ENCODE assay signal across 18 cellular contexts in the genomic region with DNA sequence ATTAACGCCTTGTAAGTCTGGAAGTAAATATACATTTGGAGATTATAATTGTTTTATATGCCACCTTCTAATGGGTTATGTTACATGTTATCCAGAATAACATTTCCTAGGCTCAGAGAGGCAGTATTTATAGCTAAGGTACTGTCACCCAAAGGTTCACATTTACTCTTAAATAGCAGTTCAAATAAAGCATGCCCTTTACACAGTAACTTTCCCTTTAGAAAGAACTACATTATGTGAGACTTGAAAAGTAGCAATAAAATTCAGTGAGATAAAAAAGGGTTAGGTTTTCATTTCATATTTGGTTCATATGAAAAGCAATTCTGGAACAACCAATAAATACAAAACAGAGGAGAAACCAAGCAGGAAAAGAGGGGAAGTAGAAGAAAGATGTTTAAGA. TPM values are rescaled to one million over a fixed set of nuclear protein-coding genes. Genes with fewer than 3 reads are reported as not detected.
A peak's percentile ranks its signal among the peaks of the same experiment; 100 is the strongest.
DNase-seq lines count a peak whose midpoint lies in the region; ATAC-seq and TF ChIP-seq lines count a peak whose summit lies in the region.
"Had no signal": no experiment of that assay in that cellular context is flagged by ENCODE, and none has a peak within 500 bp of the region (broad histone marks: within the 10 kb centered on the region; RNA-seq: fewer than 3 reads in every experiment).

No MANE protein-coding gene starts in this region.

- H3K27me3 Mint-ChIP-seq in activated CD4-positive, alpha-beta memory T cell treated with anti-CD3 and anti-CD28 coated beads, Interleukin-2, amount 10 ng/mL, durations not matched to agents 7 days and 5 days = no peaks in the 10 kb centered on the region
- H3K27me3 Mint-ChIP-seq: CD4-positive, alpha-beta T cell had no signal

- no peak overlapping the region for H3K4me3 Mint-ChIP-seq in activated CD4-positive, alpha-beta memory T cell treated with anti-CD3 and anti-CD28 coated beads, Interleukin-2, amount 10 ng/mL, durations not matched to agents 7 days and 5 days
- H3K4me3 Mint-ChIP-seq: CD4-positive, alpha-beta T cell; GM23338 had no signal

- POLR2A ChIA-PET in activated CD4-positive, alpha-beta memory T cell treated with anti-CD3 and anti-CD28 coated beads, Interleukin-2, amount 10 ng/mL, durations not matched to agents 7 days and 5 days (lab: Charles Lee) = no interaction called here

- no peak for TF ChIP-seq CTCF in brain microvascular endothelial cell (IDR thresholded peaks at IDR 0.05; ENCODE audit: low read depth, low read length, missing control alignments)

- H3K27me3 ChIP-seq in brain microvascular endothelial cell (replicated peaks) = no peaks in the 10 kb centered on the region

- peaks cover 50% of the 10 kb centered on the region for H3K36me3 ChIP-seq in brain microvascular endothelial cell (replicated peaks)

- no peaks in the 10 kb centered on the region for H3K4me1 Mint-ChIP-seq in activated CD4-positive, alpha-beta memory T cell treated with anti-CD3 and anti-CD28 coated beads, Interleukin-2, amount 10 ng/mL, durations not matched to agents 7 days and 5 days
- H3K4me1 Mint-ChIP-seq: GM23338 had no signal

- no peak overlapping the region for H3K27ac ChIP-seq in brain microvascular endothelial cell
- H3K27ac ChIP-seq: 22Rv1, A549, C4-2B, HL-60 had no signal

- ATAC-seq in HG03139 (IDR thresholded peaks at IDR 0.05; ENCODE audit: unreplicated experiment) = no peak
- ATAC-seq: A549, GM23338 had no signal

- H3K36me3 Mint-ChIP-seq in activated CD4-positive, alpha-beta memory T cell treated with anti-CD3 and anti-CD28 coated beads, Interleukin-2, amount 10 ng/mL, durations not matched to agents 7 days and 5 days (ENCODE audit: low read depth) = peaks cover 50% of the 10 kb centered on the region

- no peaks in the 10 kb centered on the region for H3K9me3 Mint-ChIP-seq in activated CD4-positive, alpha-beta memory T cell treated with anti-CD3 and anti-CD28 coated beads, Interleukin-2, amount 10 ng/mL, durations not matched to agents 7 days and 5 days
- H3K9me3 Mint-ChIP-seq: CD4-positive, alpha-beta T cell; GM23338 had no signal

- no peak overlapping the region for H3K27ac Mint-ChIP-seq in activated CD4-positive, alpha-beta memory T cell treated with anti-CD3 and anti-CD28 coated beads, Interleukin-2, amount 10 ng/mL, durations not matched to agents 7 days and 5 days
- H3K27ac Mint-ChIP-seq: CD4-positive, alpha-beta T cell; GM23338 had no signal

- in situ Hi-C loops in G401 (cut with HindIII; ENCODE audit: low sequenced_read_pairs) (no loop called here), brain microvascular endothelial cell (cut with HindIII; ENCODE audit: low pct_ligation_motif_present, low sequenced_read_pairs) (no loop called here)

- no peak overlapping the region for H3K4me3 ChIP-seq in brain microvascular endothelial cell (ENCODE audit: low read depth, low read length)
- H3K4me3 ChIP-seq: A549, GM23338 had no signal

- CTCF ChIA-PET in activated CD4-positive, alpha-beta memory T cell treated with anti-CD3 and anti-CD28 coated beads, Interleukin-2, amount 10 ng/mL, durations not matched to agents 7 days and 5 days (lab: Charles Lee) = no interaction called here

- DNase-seq in NCI-H1694 treated with DMSO at 0.1 percent for 48 hours (lab: John Stamatoyannopoulos, UW) (peak; percentile 37), NCI-H1694 (lab: John Stamatoyannopoulos, UW) (no peak), G401 (ENCODE audit: low spot score) (peak; percentile 76), cerebellum (ENCODE audit: low spot score) (peak; percentile 14), brain microvascular endothelial cell (no peak)
- DNase-seq in activated CD4-positive, alpha-beta memory T cell treated with anti-CD3 and anti-CD28 coated beads, Interleukin-2, amount 10 ng/mL, durations not matched to agents 7 days and 5 days = no peak
- DNase-seq: AML-193; Caco-2; CD4-positive, alpha-beta T cell; DND-41; EL; HCEC 1CT had no signal

RNA-seq across cellular contexts. Expression of a gene that starts 35.1 kb away (rescaled TPM):
- total RNA-seq in G401 (2014; rRNA removed; shearing (Covaris generic)) = 45.8 and 59.0 TPM in 2 replicates
- total RNA-seq in cerebellum = 181 TPM
- total RNA-seq in activated CD4-positive, alpha-beta memory T cell treated with anti-CD3 and anti-CD28 coated beads, Interleukin-2, amount 10 ng/mL, durations not matched to agents 7 days and 5 days = 10 to 100 TPM; 70.7 to 72.1 TPM

RNA-seq across cellular contexts. Expression of a gene that starts 35.2 kb away (rescaled TPM):
- 4.5 and 11.0 TPM in 2 replicates for total RNA-seq in G401 (2014; rRNA removed; shearing (Covaris generic))
- 10.1 TPM for total RNA-seq in cerebellum
- total RNA-seq in activated CD4-positive, alpha-beta memory T cell treated with anti-CD3 and anti-CD28 coated beads, Interleukin-2, amount 10 ng/mL, durations not matched to agents 7 days and 5 days = 1 to 10 TPM; 4.4 to 4.8 TPM

Comparison
In these comparisons a context has a peak if more than half of its experiments do, and no peak if none do; other contexts are left out.
1. DNase-seq: peak in NCI-H1694 treated with DMSO at 0.1 percent for 48 hours (single experiment), G401 (single experiment) and cerebellum (single experiment); none in NCI-H1694 (single experiment), brain microvascular endothelial cell (single experiment) and activated CD4-positive, alpha-beta memory T cell treated with anti-CD3 and anti-CD28 coated beads, Interleukin-2, amount 10 ng/mL, durations not matched to agents 7 days and 5 days (single experiment).